Comparison of ENCODE assay signal across 26 cellular contexts in the genomic region with DNA sequence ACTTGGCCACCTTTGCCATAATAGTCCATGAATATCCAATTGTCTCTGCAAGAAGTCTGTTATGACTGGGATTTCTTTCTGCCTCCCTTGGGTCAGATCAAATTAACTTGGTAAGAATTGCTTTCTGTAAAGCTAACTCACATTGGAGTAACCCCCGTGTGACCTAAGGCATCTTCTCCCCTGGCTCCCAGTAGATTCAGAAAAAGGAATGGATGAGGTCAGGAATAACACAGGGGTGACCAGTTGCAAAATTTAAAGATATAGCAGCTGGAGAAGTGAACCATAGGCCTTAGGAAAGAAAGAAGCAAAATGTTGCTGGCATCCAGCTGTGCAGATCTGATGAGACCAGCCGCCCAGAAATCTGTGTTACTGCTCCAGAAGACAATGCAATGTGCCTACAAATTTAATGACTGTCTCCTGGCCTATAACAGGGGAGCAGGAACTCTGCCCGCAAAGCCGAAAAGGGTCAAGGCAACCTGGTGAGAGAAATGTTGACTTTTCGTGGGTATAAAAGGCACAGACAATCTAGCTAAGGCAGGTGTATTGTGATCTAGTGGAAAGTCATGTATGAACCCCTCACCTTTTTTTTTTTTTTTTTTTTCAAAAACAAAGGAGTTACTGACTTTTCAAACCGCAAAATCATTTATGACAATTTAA. TPM values are rescaled to one million over a fixed set of nuclear protein-coding genes. Genes with fewer than 3 reads are reported as not detected.
DNase-seq lines count a peak whose midpoint lies in the region; ATAC-seq and TF ChIP-seq lines count a peak whose summit lies in the region.
"Had no signal": no experiment of that assay in that cellular context is flagged by ENCODE, and none has a peak within 500 bp of the region (broad histone marks: within the 10 kb centered on the region; RNA-seq: fewer than 3 reads in every experiment).

No MANE protein-coding gene starts in this region.

- H3K36me3 Mint-ChIP-seq in type B pancreatic cell, result no peaks in the 10 kb centered on the region

- peaks cover 3% of the 10 kb centered on the region for H3K27me3 Mint-ChIP-seq in type B pancreatic cell

- H3K9me3 ChIP-seq in right atrium auricular region (no peaks in the 10 kb centered on the region), stomach (no peaks in the 10 kb centered on the region)

- H3K4me1 Mint-ChIP-seq in type B pancreatic cell (ENCODE audit: unreplicated experiment), result peaks cover 11% of the 10 kb centered on the region

- H3K27ac Mint-ChIP-seq in type B pancreatic cell, result no peak overlapping the region
- H3K27ac Mint-ChIP-seq: activated CD4-positive, alpha-beta T cell treated with anti-CD3 and anti-CD28 coated beads for 36 hours; activated naive CD4-positive, alpha-beta T cell treated with anti-CD3 and anti-CD28 coated beads for 36 hours; CD4-positive, CD25-positive, alpha-beta regulatory T cell; naive thymus-derived CD4-positive, alpha-beta T cell had no signal

- H3K4me1 ChIP-seq in right atrium auricular region (peaks cover 0 to 11% of the 10 kb centered on the region in 2 donors), stomach (peaks cover 0 to 4% (median 0%) of the 10 kb centered on the region in 4 donors)

- H3K4me3 ChIP-seq in right atrium auricular region, result no peak overlapping the region
- H3K4me3 ChIP-seq in fibroblast of mammary gland (ENCODE audit: control insufficient read depth, low read depth, low read length), result no peak overlapping the region
- no peak overlapping the region for H3K4me3 ChIP-seq in stomach
- H3K4me3 ChIP-seq: cardiac muscle cell had no signal

- TF ChIP-seq CTCF in right atrium auricular region (IDR thresholded peaks at IDR 0.05) (no peak), fibroblast of mammary gland (conservative IDR thresholded peaks at IDR 0.05; ENCODE audit: control insufficient read depth, insufficient read depth, low read depth, low read length) (no peak), type B pancreatic cell (conservative IDR thresholded peaks at IDR 0.05) (no peak), stomach (IDR thresholded peaks at IDR 0.05) (no peak)

- DNase-seq in Right ventricle myocardium inferior (ENCODE audit: missing footprints) (no peak), right atrium auricular region (ENCODE audit: low spot score) (no peak), fibroblast of mammary gland (ENCODE audit: low read depth) (peak; percentile 60), myocyte (ENCODE audit: low read depth) (peak; percentile 44), type B pancreatic cell (ENCODE audit: extremely low spot score, unreplicated experiment) (no peak), stomach (no peak)
- DNase-seq: activated CD4-positive, alpha-beta T cell treated with anti-CD3 and anti-CD28 coated beads for 36 hours; activated naive CD4-positive, alpha-beta T cell treated with anti-CD3 and anti-CD28 coated beads for 36 hours; activated T-cell treated with anti-CD3 and anti-CD28 coated beads, Interleukin-2, amount 50 U/mL, for 48 hours; CD4-positive, CD25-positive, alpha-beta regulatory T cell; dermis blood vessel endothelial cell; EL; naive thymus-derived CD4-positive, alpha-beta T cell; NCI-H1694; NCI-H2171; NCI-H510A treated with DMSO at 0.1 percent for 48 hours; occipital lobe; retina; stimulated activated CD4-positive, alpha-beta T cell treated with anti-CD3 and anti-CD28 coated beads, Interleukin-15, amount 100 ng/mL, for 24 hours; T-helper 1 cell; trophoblast cell had no signal

- H3K27me3 ChIP-seq in right atrium auricular region (no peaks in the 10 kb centered on the region), stomach (no peaks in the 10 kb centered on the region)
- H3K27me3 ChIP-seq: cardiac muscle cell had no signal

- peak overlapping the region in 1 of 2 donors; percentile 0 for H3K27ac ChIP-seq in right atrium auricular region
- H3K27ac ChIP-seq in stomach, result no peak overlapping the region
- H3K27ac ChIP-seq: 22Rv1, cardiac muscle cell, KMS-11 had no signal

- ATAC-seq in Right ventricle myocardium inferior (peak; percentile 79), GM19455 (IDR thresholded peaks at IDR 0.05; ENCODE audit: unreplicated experiment) (no peak), HG02588 (IDR thresholded peaks at IDR 0.05; ENCODE audit: unreplicated experiment) (no peak)
- ATAC-seq: activated CD4-positive, alpha-beta T cell treated with anti-CD3 and anti-CD28 coated beads for 36 hours; naive thymus-derived CD4-positive, alpha-beta T cell had no signal

- H3K36me3 ChIP-seq in right atrium auricular region (no peaks in the 10 kb centered on the region), stomach (no peaks in the 10 kb centered on the region)
- H3K36me3 ChIP-seq: cardiac muscle cell had no signal

- peak overlapping the region; percentile 6 for H3K4me3 Mint-ChIP-seq in type B pancreatic cell
- H3K4me3 Mint-ChIP-seq: activated CD4-positive, alpha-beta T cell treated with anti-CD3 and anti-CD28 coated beads for 36 hours; activated naive CD4-positive, alpha-beta T cell treated with anti-CD3 and anti-CD28 coated beads for 36 hours; CD4-positive, CD25-positive, alpha-beta regulatory T cell; naive thymus-derived CD4-positive, alpha-beta T cell had no signal

- no peak for TF ChIP-seq POLR2A in stomach (IDR thresholded peaks at IDR 0.05)

- peaks cover 4% of the 10 kb centered on the region for H3K9me3 Mint-ChIP-seq in type B pancreatic cell

- 80 to 90% (median 83%) methylated on average over 6 of the region's 6 CpGs for WGBS in stomach, 5 donors

- no peak for TF ChIP-seq EP300 in stomach (IDR thresholded peaks at IDR 0.05)

- intact Hi-C loops in Right ventricle myocardium inferior (cut with DNase I) (loop anchor here (10.0 kb wide), 1 partner anchor 378 kb away; no protein-coding TSS in a partner anchor), stomach (cut with DNase I; ENCODE audit: low total_unique reads) (no loop called here)

RNA-seq across cellular contexts. Expression of a gene that starts 7.4 kb away (rescaled TPM):
- 146 TPM for total RNA-seq in Right ventricle myocardium inferior
- total RNA-seq in right atrium auricular region, result 10 to 100 TPM; 67.9 to 82.7 TPM
- 75.2 and 77.3 TPM in 2 replicates for total RNA-seq in myocyte
- polyA plus RNA-seq in myocyte (2012), result 135 TPM
- total RNA-seq in type B pancreatic cell (ENCODE audit: low replicate concordance), result 43.2 and 104 TPM in 2 replicates
- total RNA-seq in stomach, result 10 to 100 TPM; 32.6 to 68.3 (median 43.4) TPM
- 10 to 100 TPM; 33.0 to 82.3 (median 38.4) TPM for polyA plus RNA-seq in stomach

Comparison
In these comparisons a context has a peak if more than half of its experiments do, and no peak if none do; other contexts are left out.
1. DNase-seq: peak in fibroblast of mammary gland (single experiment) and myocyte (single experiment); none in Right ventricle myocardium inferior (single experiment), right atrium auricular region (single experiment), type B pancreatic cell (single experiment) and stomach (single experiment).